9 cellular contexts compared by ENCODE assay signal in genomic region chr17:50508573-50509460, GRCh38. TPM values are rescaled to one million over a fixed set of nuclear protein-coding genes. Genes with fewer than 3 reads are reported as not detected.
DNase-seq lines count a peak whose midpoint lies in the region; ATAC-seq and TF ChIP-seq lines count a peak whose summit lies in the region.
"Had no signal": no experiment of that assay in that cellular context is flagged by ENCODE, and none has a peak within 500 bp of the region (broad histone marks: within the 10 kb centered on the region; RNA-seq: fewer than 3 reads in every experiment).

No MANE protein-coding gene starts in this region.

- H3K27me3 ChIP-seq in GM23248 (replicated peaks; ENCODE audit: insufficient read depth) = no peaks in the 10 kb centered on the region
- H3K27me3 ChIP-seq in right atrium auricular region = no peaks in the 10 kb centered on the region
- no peaks in the 10 kb centered on the region for H3K27me3 ChIP-seq in skeletal muscle satellite cell (ENCODE audit: control insufficient read depth, insufficient read depth, low read length)

- CTCF ChIA-PET in activated CD4-positive, alpha-beta memory T cell treated with anti-CD3 and anti-CD28 coated beads, Interleukin-2, amount 10 ng/mL, durations not matched to agents 7 days and 5 days (lab: Charles Lee) = interaction anchor here (1.1 to 1.5 kb wide), 3 partner anchors 27 to 33 kb away, joined by 3 to 5 read pairs (median 3); no protein-coding TSS in a partner anchor

- DNase-seq in GM23248 = peak; percentile 51
- DNase-seq in activated CD4-positive, alpha-beta memory T cell treated with anti-CD3 and anti-CD28 coated beads, Interleukin-2, amount 10 ng/mL, durations not matched to agents 7 days and 5 days = no peak
- no peak for DNase-seq in right atrium auricular region (ENCODE audit: low spot score)
- DNase-seq in effector CD4-positive, alpha-beta T cell = no peak
- no peak for DNase-seq in stimulated activated CD8-positive, alpha-beta memory T cell treated with anti-CD3 and anti-CD28 coated beads, Interleukin-4, amount 100 ng/mL, for 48 hours
- no peak for DNase-seq in putamen (ENCODE audit: low spot score)
- DNase-seq in left lobe of liver (ENCODE audit: low spot score) = no peak
- DNase-seq: cerebellar nuclear complex had no signal

- H4K20me1 ChIP-seq in GM23248 (ENCODE audit: insufficient read depth) = no peaks in the 10 kb centered on the region

- 15 to 16% methylated on average over 32 of the region's 32 CpGs for WGBS in GM23248 (ENCODE audit: low coverage in 1 of 2, low lambda C conversion rate in 2 of 2, missing lambda C conversion rate in 2 of 2), 2 experiments

- H3K4me3 ChIP-seq in GM23248 = peak overlapping the region; percentile 69
- H3K4me3 ChIP-seq in right atrium auricular region = peak overlapping the region; percentile 54 to 71
- peak overlapping the region; percentile 78 for H3K4me3 ChIP-seq in skeletal muscle satellite cell (ENCODE audit: low read length)

- POLR2A ChIA-PET in activated CD4-positive, alpha-beta memory T cell treated with anti-CD3 and anti-CD28 coated beads, Interleukin-2, amount 10 ng/mL, durations not matched to agents 7 days and 5 days (lab: Charles Lee) = interaction anchor here (1.0 to 1.2 kb wide), 3 partner anchors 12 to 112 kb away, joined by 3 to 4 read pairs (median 4); partner anchors contain the start of gene LRRC59

- H3K4me1 Mint-ChIP-seq in activated CD4-positive, alpha-beta memory T cell treated with anti-CD3 and anti-CD28 coated beads, Interleukin-2, amount 10 ng/mL, durations not matched to agents 7 days and 5 days = peaks cover 58% of the 10 kb centered on the region

- H3K79me2 ChIP-seq in GM23248 (ENCODE audit: insufficient read depth) = no peaks in the 10 kb centered on the region

- H3F3A ChIP-seq in GM23248 (ENCODE audit: insufficient read depth) = no peaks in the 10 kb centered on the region

- no peaks in the 10 kb centered on the region for H3K9me2 ChIP-seq in GM23248 (ENCODE audit: insufficient read depth)

- H3K36me3 ChIP-seq in GM23248 (ENCODE audit: low read depth) (no peaks in the 10 kb centered on the region), right atrium auricular region (no peaks in the 10 kb centered on the region), skeletal muscle satellite cell (ENCODE audit: insufficient read depth, low read length) (no peaks in the 10 kb centered on the region)

- H3K9ac ChIP-seq in GM23248 (peak overlapping the region; percentile 79), skeletal muscle satellite cell (ENCODE audit: low read depth, low read length) (peak overlapping the region; percentile 80)

- no peak for ATAC-seq in left lobe of liver

- H3K4me3 Mint-ChIP-seq in activated CD4-positive, alpha-beta memory T cell treated with anti-CD3 and anti-CD28 coated beads, Interleukin-2, amount 10 ng/mL, durations not matched to agents 7 days and 5 days = peak overlapping the region; percentile 94

- no peaks in the 10 kb centered on the region for H3K27me3 Mint-ChIP-seq in activated CD4-positive, alpha-beta memory T cell treated with anti-CD3 and anti-CD28 coated beads, Interleukin-2, amount 10 ng/mL, durations not matched to agents 7 days and 5 days

- no peak for TF ChIP-seq CTCF in right atrium auricular region (IDR thresholded peaks at IDR 0.05)

- in situ Hi-C loops in GM23248 (cut with MboI) = loop anchor here (25.0 kb wide), 1 partner anchor 453 kb away; no protein-coding TSS in a partner anchor

- H3K27ac ChIP-seq in GM23248 = peak overlapping the region; percentile 29
- peak overlapping the region; percentile 81 to 86 for H3K27ac ChIP-seq in right atrium auricular region

- H3K9me3 ChIP-seq in GM23248 (ENCODE audit: low read depth) = no peaks in the 10 kb centered on the region
- no peaks in the 10 kb centered on the region for H3K9me3 ChIP-seq in right atrium auricular region
- no peaks in the 10 kb centered on the region for H3K9me3 ChIP-seq in skeletal muscle satellite cell (replicated peaks; ENCODE audit: low read length)

- H2AFZ ChIP-seq in GM23248 = peak overlapping the region; percentile 97

- H3K4me2 ChIP-seq in GM23248 (ENCODE audit: unreplicated experiment) = peak overlapping the region; percentile 90
- H3K4me2 ChIP-seq in skeletal muscle satellite cell (ENCODE audit: low read length) = peak overlapping the region; percentile 93

- H3K36me3 Mint-ChIP-seq in activated CD4-positive, alpha-beta memory T cell treated with anti-CD3 and anti-CD28 coated beads, Interleukin-2, amount 10 ng/mL, durations not matched to agents 7 days and 5 days (ENCODE audit: low read depth) = peaks cover 9% of the 10 kb centered on the region

- no peaks in the 10 kb centered on the region for H3K9me3 Mint-ChIP-seq in activated CD4-positive, alpha-beta memory T cell treated with anti-CD3 and anti-CD28 coated beads, Interleukin-2, amount 10 ng/mL, durations not matched to agents 7 days and 5 days

- H3K27ac Mint-ChIP-seq in activated CD4-positive, alpha-beta memory T cell treated with anti-CD3 and anti-CD28 coated beads, Interleukin-2, amount 10 ng/mL, durations not matched to agents 7 days and 5 days = peak overlapping the region; percentile 84

- H3K4me1 ChIP-seq in GM23248 (ENCODE audit: insufficient read depth) = no peaks in the 10 kb centered on the region
- H3K4me1 ChIP-seq in right atrium auricular region = peaks cover 0 to 16% of the 10 kb centered on the region in 2 donors
- peaks cover 13% of the 10 kb centered on the region for H3K4me1 ChIP-seq in skeletal muscle satellite cell (ENCODE audit: control insufficient read depth, insufficient read depth, low read length)

RNA-seq across cellular contexts. Expression of gene MYCBPAP, which starts 0.6 kb away (rescaled TPM):
- total RNA-seq in GM23248 (2014; rRNA removed; shearing (Covaris generic)) = 0.32 and 0.89 TPM in 2 replicates
- 0.79 and 1.4 TPM in 2 replicates for polyA plus RNA-seq in GM23248 (2016; fragmentation: Nextera tagmentation; extraction: Ambion mirVana)
- 10 to 100 TPM; 13.4 to 15.2 TPM for total RNA-seq in activated CD4-positive, alpha-beta memory T cell treated with anti-CD3 and anti-CD28 coated beads, Interleukin-2, amount 10 ng/mL, durations not matched to agents 7 days and 5 days
- total RNA-seq in right atrium auricular region = under 1 TPM; 0.16 to 0.19 TPM
- 0.44 and 0.51 TPM in 2 replicates for total RNA-seq in skeletal muscle satellite cell (2012; rRNA removed)
- not detected for total RNA-seq in left lobe of liver

RNA-seq across cellular contexts. Expression of gene EPN3, which starts 23.7 kb away (rescaled TPM):
- not detected in 2 replicates for total RNA-seq in GM23248 (2014; rRNA removed; shearing (Covaris generic))
- 0.13 TPM in 1 of 2 replicates, not detected in the other for polyA plus RNA-seq in GM23248 (2016; fragmentation: Nextera tagmentation; extraction: Ambion mirVana)
- total RNA-seq in activated CD4-positive, alpha-beta memory T cell treated with anti-CD3 and anti-CD28 coated beads, Interleukin-2, amount 10 ng/mL, durations not matched to agents 7 days and 5 days = not detected
- total RNA-seq in right atrium auricular region = 10 to 100 TPM in 1 of 2 donors, 1 to 10 TPM in 1; 4.5 to 13.3 TPM
- under 0.01 TPM in 1 of 2 replicates, not detected in the other for total RNA-seq in skeletal muscle satellite cell (2012; rRNA removed)
- 0.35 TPM for total RNA-seq in left lobe of liver

RNA-seq across cellular contexts. Expression of gene RSAD1, which starts 30.2 kb away (rescaled TPM):
- total RNA-seq in GM23248 (2014; rRNA removed; shearing (Covaris generic)) = 19.3 and 19.8 TPM in 2 replicates
- 22.4 and 23.9 TPM in 2 replicates for polyA plus RNA-seq in GM23248 (2016; fragmentation: Nextera tagmentation; extraction: Ambion mirVana)
- total RNA-seq in activated CD4-positive, alpha-beta memory T cell treated with anti-CD3 and anti-CD28 coated beads, Interleukin-2, amount 10 ng/mL, durations not matched to agents 7 days and 5 days = 10 to 100 TPM; 24.5 to 28.4 TPM
- total RNA-seq in right atrium auricular region (10 to 100 TPM; 19.1 to 19.3 TPM), left lobe of liver (27.4 TPM)
- 21.5 and 23.4 TPM in 2 replicates for total RNA-seq in skeletal muscle satellite cell (2012; rRNA removed)

RNA-seq across cellular contexts. Expression of gene SPATA20, which starts 38.2 kb away (rescaled TPM):
- 146 TPM in 2 replicates for total RNA-seq in GM23248 (2014; rRNA removed; shearing (Covaris generic))
- 89.9 and 91.2 TPM in 2 replicates for polyA plus RNA-seq in GM23248 (2016; fragmentation: Nextera tagmentation; extraction: Ambion mirVana)
- total RNA-seq in activated CD4-positive, alpha-beta memory T cell treated with anti-CD3 and anti-CD28 coated beads, Interleukin-2, amount 10 ng/mL, durations not matched to agents 7 days and 5 days = 10 to 100 TPM; 14.5 to 17.8 TPM
- total RNA-seq in right atrium auricular region = 10 to 100 TPM; 42.8 to 59.3 TPM
- total RNA-seq in skeletal muscle satellite cell (2012; rRNA removed) = 59.4 and 91.0 TPM in 2 replicates
- total RNA-seq in left lobe of liver = 40.6 TPM

RNA-seq across cellular contexts. Expression of gene CHAD, which starts 40.1 kb away (rescaled TPM):
- not detected in 2 replicates for total RNA-seq in GM23248 (2014; rRNA removed; shearing (Covaris generic))
- polyA plus RNA-seq in GM23248 (2016; fragmentation: Nextera tagmentation; extraction: Ambion mirVana) = not detected in 2 replicates
- not detected for total RNA-seq in activated CD4-positive, alpha-beta memory T cell treated with anti-CD3 and anti-CD28 coated beads, Interleukin-2, amount 10 ng/mL, durations not matched to agents 7 days and 5 days
- under 1 TPM in 1 of 2 donors, not detected in 1; 0.70 TPM for total RNA-seq in right atrium auricular region
- not detected in 2 replicates for total RNA-seq in skeletal muscle satellite cell (2012; rRNA removed)
- total RNA-seq in left lobe of liver = 12.4 TPM
